Comparison of ENCODE assay signal across 14 cellular contexts in the genomic region with DNA sequence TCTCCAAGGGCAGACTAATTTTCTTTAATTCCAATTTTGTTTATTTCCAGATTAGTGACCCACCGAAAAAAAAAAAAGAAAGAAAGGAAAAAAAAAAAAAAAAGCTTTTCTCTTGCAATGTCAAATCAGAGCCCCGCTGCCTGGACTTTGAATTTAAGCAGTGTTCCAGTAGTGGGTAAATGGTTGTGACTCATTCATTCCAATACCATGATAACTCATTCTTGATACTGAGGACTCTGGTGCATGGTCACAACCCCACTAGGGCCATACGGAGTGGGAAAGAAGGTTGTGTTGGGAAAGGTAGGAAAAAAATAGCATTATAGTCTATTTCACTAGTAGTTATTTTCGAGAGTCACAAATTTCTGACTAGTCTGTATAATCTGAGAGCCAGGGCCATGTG. TPM values are rescaled to one million over a fixed set of nuclear protein-coding genes. Genes with fewer than 3 reads are reported as not detected.
DNase-seq lines count a peak whose midpoint lies in the region; ATAC-seq, FAIRE-seq and TF ChIP-seq lines count a peak whose summit lies in the region.
"Had no signal": no experiment of that assay in that cellular context is flagged by ENCODE, and none has a peak within 500 bp of the region (broad histone marks: within the 10 kb centered on the region; RNA-seq: fewer than 3 reads in every experiment).

No MANE protein-coding gene starts in this region.

- POLR2A ChIA-PET in HepG2 (lab: Yijun Ruan, JAX): no interaction called here

- intact Hi-C loops in HepG2 (cut with micrococcal nuclease; ENCODE audit: unreplicated experiment) (no loop called here), right lobe of liver (cut with DNase I) (no loop called here), kidney (cut with DNase I) (no loop called here)

- H3K27me3 ChIP-seq in HepG2 (ENCODE audit: control insufficient read depth in 1 of 2, insufficient read depth in 2 of 2, low read length in 2 of 2) (no peaks in the 10 kb centered on the region; a peak in 1 of 5 replicates), right lobe of liver (no peaks in the 10 kb centered on the region)
- H3K27me3 ChIP-seq: cardiac muscle cell had no signal

- DNase-seq in HepG2 (ENCODE audit: low spot score) (peak; percentile 4), right lobe of liver (no peak), amniotic epithelial cell (ENCODE audit: low read depth) (peak; percentile 73), foreskin fibroblast (peak; percentile 67 to 76), urothelium cell line (ENCODE audit: low spot score) (peak; percentile 76), kidney (no peak), DMS114 treated with DMSO at 0.1 percent for 48 hours (lab: John Stamatoyannopoulos, UW; ENCODE audit: unreplicated experiment) (no peak)
- DNase-seq in activated effector memory CD4-positive, alpha-beta T cell treated with Interleukin-2 at 50 U/mL for 16 hours: no peak
- DNase-seq: 8988T, nucleus accumbens, small intestine had no signal

- H3K36me3 ChIP-seq in HepG2 (replicated peaks in 1 of 2; ENCODE audit: control insufficient read depth in 1 of 2, insufficient read depth in 2 of 2, low read length in 2 of 2): no peaks in the 10 kb centered on the region
- H3K36me3 ChIP-seq in right lobe of liver: no peaks in the 10 kb centered on the region
- no peaks in the 10 kb centered on the region for H3K36me3 ChIP-seq in kidney (ENCODE audit: control insufficient read depth in 1 of 2, insufficient read depth in 2 of 2, low read length in 2 of 2)
- H3K36me3 ChIP-seq: cardiac muscle cell, HAP-1 had no signal

- H3K4me3 ChIP-seq in HepG2 (replicated peaks in 1 of 3; ENCODE audit: insufficient read depth in 1 of 3, low read depth in 2 of 3, low read length in 3 of 3) (no peak overlapping the region), right lobe of liver (no peak overlapping the region), foreskin fibroblast (ENCODE audit: low read depth in 1 of 2, low read length in 2 of 2) (no peak overlapping the region), kidney (ENCODE audit: low read length in 2 of 2) (no peak overlapping the region)
- H3K4me3 ChIP-seq: cardiac muscle cell, HAP-1 had no signal

- H3K4me2 ChIP-seq in HepG2 (ENCODE audit: low read depth, low read length): no peak overlapping the region

- CTCF ChIA-PET in HepG2 (lab: Yijun Ruan, JAX; ENCODE audit: low intra/inter-chr PET ratio, low total read pairs): no interaction called here

- BruUV-seq in HepG2 (replicated peaks; lab: Mats Ljungman, UMichigan): no TSS peak

- H3K9me3 ChIP-seq in HepG2 (ENCODE audit: low read length): no peaks in the 10 kb centered on the region
- H3K9me3 ChIP-seq in right lobe of liver: no peaks in the 10 kb centered on the region
- peaks cover 0 to 5% of the 10 kb centered on the region in 2 donors for H3K9me3 ChIP-seq in kidney (ENCODE audit: control insufficient read depth in 1 of 2, low read length in 2 of 2)
- H3K9me3 ChIP-seq: HAP-1 had no signal

- H3K27ac ChIP-seq in HepG2 (ENCODE audit: extremely low read length, insufficient read depth, low read length) (no peak overlapping the region), right lobe of liver (no peak overlapping the region), kidney (ENCODE audit: low read depth in 2 of 2, low read length in 2 of 2) (no peak overlapping the region)
- H3K27ac ChIP-seq: cardiac muscle cell had no signal

- TF ChIP-seq CTCF in HepG2 (CRISPR knock-in tag; IDR thresholded peaks at IDR 0.05) (no peak), right lobe of liver (IDR thresholded peaks at IDR 0.05) (no peak), foreskin fibroblast (IDR thresholded peaks at IDR 0.05; ENCODE audit: low read depth, low read length) (no peak), kidney (IDR thresholded peaks at IDR 0.05; ENCODE audit: borderline replicate concordance, extremely low read depth, insufficient read depth) (no peak)

- ATAC-seq in HepG2: no peak; the same call in 2 of the 3 replicates
- ATAC-seq in right lobe of liver: no peak

- 2% methylated on average over 4 of the region's 4 CpGs for WGBS in HepG2 (ENCODE audit: low lambda C conversion rate)
- WGBS in right lobe of liver (ENCODE audit: insufficient coverage, low coverage, low lambda C conversion rate, missing lambda C conversion rate): 57% methylated on average over 4 of the region's 4 CpGs

- TF ChIP-seq POLR2A in HepG2 (IDR thresholded peaks at IDR 0.05; ENCODE audit: insufficient read depth in 1 of 2, low read depth in 2 of 2, low read length in 2 of 2) (no peak), right lobe of liver (IDR thresholded peaks at IDR 0.05) (no peak)

- TF ChIP-seq RAD21 in HepG2 (CRISPR knock-in tag; IDR thresholded peaks at IDR 0.05): no peak

- TF ChIP-seq EP300 in HepG2 (IDR thresholded peaks at IDR 0.05; ENCODE audit: low read depth in 2 of 2, low read length in 2 of 2) (no peak), HepG2 (CRISPR knock-in tag; IDR thresholded peaks at IDR 0.05; ENCODE audit: borderline replicate concordance) (no peak)

- in situ Hi-C loops in HepG2 (cut with HindIII; ENCODE audit: extremely low pct_ligation_motif_present, low pct_unique_long_range_greater_than_20kb): no loop called here

- H3K9ac ChIP-seq in HepG2 (ENCODE audit: insufficient read depth, low read depth, low read length) (no peak overlapping the region), kidney (ENCODE audit: low read length in 2 of 2) (no peak overlapping the region)

- H3K79me2 ChIP-seq in HepG2 (ENCODE audit: insufficient read depth, low read length): no peaks in the 10 kb centered on the region

- H3K4me1 ChIP-seq in HepG2 (ENCODE audit: insufficient read depth, low read length) (no peaks in the 10 kb centered on the region), right lobe of liver (no peaks in the 10 kb centered on the region), kidney (ENCODE audit: control insufficient read depth in 1 of 2, insufficient read depth in 1 of 2, low read depth in 1 of 2, low read length in 2 of 2) (no peaks in the 10 kb centered on the region)
- H3K4me1 ChIP-seq: HAP-1 had no signal

- no peaks in the 10 kb centered on the region for H4K20me1 ChIP-seq in HepG2 (ENCODE audit: insufficient read depth, low read length)

- no peak overlapping the region for H2AFZ ChIP-seq in HepG2 (ENCODE audit: low read length)

- no peak for FAIRE-seq in HepG2 (lab: Jason Lieb, UNC)
- peak; percentile 78 for FAIRE-seq in urothelium cell line (lab: Jason Lieb, UNC)
- no peak for FAIRE-seq in kidney (lab: Jason Lieb, UNC)
- FAIRE-seq: small intestine had no signal

TF ChIP-seq in HepG2, 621 proteins besides CTCF, POLR2A, EP300 and RAD21 (continues in another document):
- TF ChIP-seq ZNF616 (CRISPR knock-in tag; IDR thresholded peaks at IDR 0.05; ENCODE audit: low read depth) (no peak), HNF4G (IDR thresholded peaks at IDR 0.05; ENCODE audit: borderline replicate concordance, low read depth, low read length) (no peak), HNF4G (CRISPR knock-in tag; IDR thresholded peaks at IDR 0.05; ENCODE audit: borderline replicate concordance, low read depth) (no peak)

RNA-seq across cellular contexts. Expression of a gene that starts 59.1 kb away (rescaled TPM):
- total RNA-seq in HepG2 (2016; rRNA removed; fragmentation: Illumina TruSeq; extraction: Trizol) (not detected in 2 replicates), right lobe of liver (1 to 10 TPM in 2 of 6 experiments, under 1 TPM in 4; 0.56 to 1.5 (median 0.79) TPM), kidney (24.2 TPM)
- not detected in 2 replicates for total RNA-seq in HepG2 (2016; cell fraction: cytosol; rRNA removed; fragmentation: Illumina TruSeq; extraction: Trizol; ENCODE audit: low read depth)
- total RNA-seq in HepG2 (2016; cell fraction: insoluble cytoplasmic fraction; rRNA removed; fragmentation: Illumina TruSeq; extraction: Trizol): not detected in 2 replicates
- not detected in 2 replicates for total RNA-seq in HepG2 (2016; cell fraction: membrane; rRNA removed; fragmentation: Illumina TruSeq; extraction: Trizol)
- not detected in 2 replicates for total RNA-seq in HepG2 (2016; cell fraction: nucleus; rRNA removed; fragmentation: Illumina TruSeq; extraction: Trizol)
- polyA plus RNA-seq in HepG2 (2011; rRNA removed) (not detected in 2 replicates), kidney (ENCODE audit: insufficient read depth, low read depth, low replicate concordance) (3.6 TPM)
- not detected in 2 replicates for polyA plus RNA-seq in HepG2 (2011; cell fraction: cytosol; rRNA removed)
- polyA plus RNA-seq in HepG2 (2011; cell fraction: nucleus; rRNA removed): not detected in 2 replicates
- 0.05 TPM in 1 of 2 replicates, not detected in the other for polyA plus RNA-seq in HepG2 (2012)
- polyA plus RNA-seq in HepG2 (2016; cell fraction: cytosol; fragmentation: Illumina TruSeq; extraction: Trizol; ENCODE audit: low read depth): not detected in 2 replicates
- not detected in 2 replicates for polyA plus RNA-seq in HepG2 (2016; cell fraction: insoluble cytoplasmic fraction; fragmentation: Illumina TruSeq; extraction: Trizol; ENCODE audit: low read depth)
- not detected in 2 replicates for polyA plus RNA-seq in HepG2 (2016; cell fraction: membrane; fragmentation: Illumina TruSeq; extraction: Trizol; ENCODE audit: low read depth)
- polyA plus RNA-seq in HepG2 (2016; cell fraction: nucleus; fragmentation: Illumina TruSeq; extraction: Trizol; ENCODE audit: insufficient read depth, low read depth): not detected in 2 replicates
- polyA minus RNA-seq in HepG2 (2011; rRNA and poly(A)+ RNA removed; ENCODE audit: low replicate concordance): not detected in 2 replicates
- polyA minus RNA-seq in HepG2 (2011; cell fraction: cytosol; rRNA and poly(A)+ RNA removed): not detected in 2 replicates
- polyA minus RNA-seq in HepG2 (2011; cell fraction: nucleus; rRNA and poly(A)+ RNA removed): 0.12 TPM in 1 of 2 replicates, not detected in the other
- total RNA-seq: SK-MEL-5 had no signal

Comparison
In these comparisons a context has a peak if more than half of its experiments do, and no peak if none do; other contexts are left out.
1. DNase-seq: peak in HepG2 (single experiment), amniotic epithelial cell (single experiment), foreskin fibroblast (2 of 2) and urothelium cell line (single experiment); none in right lobe of liver (0 of 3), activated effector memory CD4-positive, alpha-beta T cell treated with Interleukin-2 at 50 U/mL for 16 hours (single experiment), kidney (single experiment) and DMS114 treated with DMSO at 0.1 percent for 48 hours (single experiment).
2. RNA of a gene that starts 59.1 kb away (total RNA-seq): 24.2 TPM in kidney (single experiment); 0.56 to 1.5 TPM in right lobe of liver and not detected in HepG2; every median in the first group is over 10 times any median in the second.